Comparison of ENCODE assay signal across 8 cellular contexts in genomic region chr18:40413160-40413559, GRCh38.
DNase-seq lines count a peak whose midpoint lies in the region; ATAC-seq and TF ChIP-seq lines count a peak whose summit lies in the region.

No MANE protein-coding gene starts in this region.

- DNase-seq in A172 (ENCODE audit: low spot score) (peak; percentile 49), RKO (ENCODE audit: low spot score) (peak; percentile 51), head of caudate nucleus (peak in 41 of 42 donors; percentile 7 to 86 (median 50)), EL (no peak), sciatic nerve (ENCODE audit: low spot score) (no peak)
- DNase-seq in central memory CD4-positive, alpha-beta T cell: no peak
- DNase-seq in activated effector memory CD4-positive, alpha-beta T cell treated with Interleukin-2 at 50 U/mL for 16 hours: no peak

- ATAC-seq in sciatic nerve: no peak

- intact Hi-C loops in head of caudate nucleus (cut with DNase I) (no loop called here), sciatic nerve (cut with DNase I) (no loop called here)

- peak; percentile 66 for TF ChIP-seq CTCF in LNCAP (IDR thresholded peaks at IDR 0.05)

Comparison
In these comparisons a context has a peak if more than half of its experiments do, and no peak if none do; other contexts are left out.
1. DNase-seq: peak in A172 (single experiment), RKO (single experiment) and head of caudate nucleus (41 of 42); none in EL (single experiment), central memory CD4-positive, alpha-beta T cell (single experiment), sciatic nerve (single experiment) and activated effector memory CD4-positive, alpha-beta T cell treated with Interleukin-2 at 50 U/mL for 16 hours (single experiment).